10 cellular contexts compared by ENCODE assay signal in genomic region chr1:228180271-228180987, GRCh38. TPM values are rescaled to one million over a fixed set of nuclear protein-coding genes. Genes with fewer than 3 reads are reported as not detected.
A peak's percentile ranks its signal among the peaks of the same experiment; 100 is the strongest.
DNase-seq lines count a peak whose midpoint lies in the region; ATAC-seq, FAIRE-seq and TF ChIP-seq lines count a peak whose summit lies in the region.
"Had no signal": no experiment of that assay in that cellular context is flagged by ENCODE, and none has a peak within 500 bp of the region (broad histone marks: within the 10 kb centered on the region; RNA-seq: fewer than 3 reads in every experiment).

No MANE protein-coding gene starts in this region.

- H4K8ac ChIP-seq in mesendoderm (ENCODE audit: low read depth, low read length) = no peak overlapping the region

- no peak overlapping the region for H2BK120ac ChIP-seq in mesendoderm (ENCODE audit: low read depth, low read length)

- H3K4me3 ChIP-seq in mesendoderm (ENCODE audit: low read length) = no peak overlapping the region

- no peak overlapping the region for H3K4ac ChIP-seq in mesendoderm (ENCODE audit: low read depth, low read length)

- no peak overlapping the region for H3K56ac ChIP-seq in mesendoderm (ENCODE audit: low read length)

- no peak overlapping the region for H4K5ac ChIP-seq in mesendoderm (ENCODE audit: low read length)

- peak; percentile 24 for TF ChIP-seq CTCF in CD14-positive monocyte (IDR thresholded peaks at IDR 0.05)
- peak; percentile 53; the same call in 1 of the 2 replicates for TF ChIP-seq CTCF in HFFc6 (IDR thresholded peaks at IDR 0.05)
- TF ChIP-seq CTCF in activated CD8-positive, alpha-beta T cell treated with anti-CD3 and anti-CD28 coated beads for 36 hours (IDR thresholded peaks at IDR 0.05) = peak; percentile 24

- no peak overlapping the region for H3K4me2 ChIP-seq in mesendoderm (ENCODE audit: low read length)

- H3K36me3 Mint-ChIP-seq in CD14-positive monocyte = peaks cover 0 to 8% of the 10 kb centered on the region in 2 donors
- no peaks in the 10 kb centered on the region; the same call in 1 of the 2 replicates for H3K36me3 Mint-ChIP-seq in HFFc6 (ENCODE audit: low read depth)
- H3K36me3 Mint-ChIP-seq in activated CD8-positive, alpha-beta T cell treated with anti-CD3 and anti-CD28 coated beads for 36 hours (ENCODE audit: low read depth) = no peaks in the 10 kb centered on the region

- no peak for FAIRE-seq in H54 (lab: Jason Lieb, UNC)

- H3K4me3 Mint-ChIP-seq in CD14-positive monocyte = no peak overlapping the region
- H3K4me3 Mint-ChIP-seq in HFFc6 = no peak overlapping the region
- H3K4me3 Mint-ChIP-seq in activated CD8-positive, alpha-beta T cell treated with anti-CD3 and anti-CD28 coated beads for 36 hours = no peak overlapping the region

- intact Hi-C loops in CD14-positive monocyte (cut with micrococcal nuclease) = no loop called here
- intact Hi-C loops in activated CD8-positive, alpha-beta T cell treated with anti-CD3 and anti-CD28 coated beads for 36 hours (cut with micrococcal nuclease) = no loop called here

- H3K4me1 Mint-ChIP-seq in CD14-positive monocyte (peaks cover 22% of the 10 kb centered on the region), HFFc6 (ENCODE audit: low read depth) (no peaks in the 10 kb centered on the region)
- H3K4me1 Mint-ChIP-seq in activated CD8-positive, alpha-beta T cell treated with anti-CD3 and anti-CD28 coated beads for 36 hours (ENCODE audit: low read depth) = peaks cover 2% of the 10 kb centered on the region

- CTCF ChIA-PET in activated CD8-positive, alpha-beta T cell treated with anti-CD3 and anti-CD28 coated beads for 36 hours (lab: Charles Lee) = interaction anchor here (1.0 to 6.2 kb wide), 5 partner anchors 9 to 321 kb away, joined by 3 to 28 read pairs (median 4); partner anchors contain the start of gene IBA57

- no peaks in the 10 kb centered on the region for H3K27me3 ChIP-seq in mesendoderm (ENCODE audit: insufficient read depth, low read length, poor library complexity)

- no peak for DNase-seq in CD14-positive monocyte (ENCODE audit: low spot score)
- DNase-seq in HFFc6 = no peak
- DNase-seq in activated CD8-positive, alpha-beta T cell treated with anti-CD3 and anti-CD28 coated beads for 36 hours = no peak
- DNase-seq in mesendoderm = peak; percentile 28
- no peak for DNase-seq in SK-N-DZ (ENCODE audit: low spot score)
- no peak for DNase-seq in H54 (ENCODE audit: insufficient read length, low spot score)
- DNase-seq: activated CD4-positive, alpha-beta T cell treated with anti-CD3 and anti-CD28 coated beads for 1 hour; stimulated activated CD4-positive, alpha-beta T cell treated with anti-CD3 and anti-CD28 coated beads, Interleukin-4, amount 100 ng/mL, for 4 hours had no signal

- no peak overlapping the region for H3K27ac ChIP-seq in mesendoderm (ENCODE audit: low read depth, low read length)

- WGBS in mesendoderm (ENCODE audit: extremely low coverage, insufficient coverage, low lambda C conversion rate) = no CpG with 5 or more reads among the region's 4 CpGs

- H3K36me3 ChIP-seq in mesendoderm (ENCODE audit: control insufficient read depth, insufficient read depth, low read length) = no peaks in the 10 kb centered on the region

- POLR2A ChIA-PET in activated CD8-positive, alpha-beta T cell treated with anti-CD3 and anti-CD28 coated beads for 36 hours (lab: Charles Lee) = interaction anchor here (0.9 kb wide), 1 partner anchor 26 kb away, joined by 4 read pairs; no protein-coding TSS in a partner anchor

- TF ChIP-seq POLR2A in H54 (IDR thresholded peaks at IDR 0.05; ENCODE audit: low read depth, low read length) = no peak

- H3K9ac ChIP-seq in mesendoderm (ENCODE audit: low read length) = no peak overlapping the region

- no peak overlapping the region for H3K23ac ChIP-seq in mesendoderm (ENCODE audit: low read length)

- H2AK5ac ChIP-seq in mesendoderm (ENCODE audit: low read length) = no peak overlapping the region

- no peaks in the 10 kb centered on the region for H3K79me1 ChIP-seq in mesendoderm (ENCODE audit: low read length)

- no peaks in the 10 kb centered on the region for H3K9me3 Mint-ChIP-seq in CD14-positive monocyte
- no peaks in the 10 kb centered on the region for H3K9me3 Mint-ChIP-seq in HFFc6
- H3K9me3 Mint-ChIP-seq in activated CD8-positive, alpha-beta T cell treated with anti-CD3 and anti-CD28 coated beads for 36 hours = no peaks in the 10 kb centered on the region

- peaks cover 2% of the 10 kb centered on the region for H3K4me1 ChIP-seq in mesendoderm (ENCODE audit: control insufficient read depth, low read depth, low read length)

- no peak overlapping the region for H2BK15ac ChIP-seq in mesendoderm (replicated peaks; ENCODE audit: low read depth)

- peak overlapping the region in 2 of 7 donors; percentile 19 to 70 for H3K27ac Mint-ChIP-seq in CD14-positive monocyte
- no peak overlapping the region for H3K27ac Mint-ChIP-seq in HFFc6
- no peak overlapping the region for H3K27ac Mint-ChIP-seq in activated CD8-positive, alpha-beta T cell treated with anti-CD3 and anti-CD28 coated beads for 36 hours

- no peak overlapping the region for H2BK5ac ChIP-seq in mesendoderm (ENCODE audit: low read length)

- no peaks in the 10 kb centered on the region for H3K79me2 ChIP-seq in mesendoderm (ENCODE audit: control insufficient read depth, insufficient read depth, low read length)

- H3K27me3 Mint-ChIP-seq in CD14-positive monocyte (ENCODE audit: low read depth in 3 of 3) (no peaks in the 10 kb centered on the region), HFFc6 (ENCODE audit: insufficient read depth) (peaks cover 2% of the 10 kb centered on the region; the same call in 1 of the 2 replicates)
- H3K27me3 Mint-ChIP-seq in activated CD8-positive, alpha-beta T cell treated with anti-CD3 and anti-CD28 coated beads for 36 hours = no peaks in the 10 kb centered on the region

- H3K18ac ChIP-seq in mesendoderm (ENCODE audit: low read length) = no peak overlapping the region

- ATAC-seq in activated CD8-positive, alpha-beta T cell treated with anti-CD3 and anti-CD28 coated beads for 36 hours = peak; percentile 47
- ATAC-seq in GM18867 (IDR thresholded peaks at IDR 0.05; ENCODE audit: unreplicated experiment) = no peak
- no peak for ATAC-seq in HG02588 (IDR thresholded peaks at IDR 0.05; ENCODE audit: unreplicated experiment)

RNA-seq across cellular contexts. Expression of gene IBA57, which starts 14.8 kb away (rescaled TPM):
- 1 to 10 TPM; 1.6 to 2.1 TPM for polyA plus RNA-seq in CD14-positive monocyte
- 1 to 10 TPM; 4.2 to 5.8 (median 4.7) TPM for total RNA-seq in HFFc6 (2021; fragmentation: NEBNext Ultra II Directional; extraction: Animal tissue kit (Norgen Biotek cat#: 25700))
- total RNA-seq in activated CD8-positive, alpha-beta T cell treated with anti-CD3 and anti-CD28 coated beads for 36 hours = 10 to 100 TPM in 1 of 2 experiments, 1 to 10 TPM in 1; 9.7 to 10.8 TPM
- polyA plus RNA-seq in mesendoderm (2013, experiment 1 of 2) = 2.7 TPM
- polyA plus RNA-seq in mesendoderm (2013, experiment 2 of 2) = 3.0 TPM
- 4.7 and 4.8 TPM in 2 replicates for polyA plus RNA-seq in SK-N-DZ (2014; cell fraction: cytosol; rRNA removed)
- polyA plus RNA-seq in SK-N-DZ (2014; cell fraction: nucleus; rRNA removed) = 2.9 and 5.6 TPM in 2 replicates

RNA-seq across cellular contexts. Expression of gene OBSCN, which starts 27.4 kb away (rescaled TPM):
- under 1 TPM; 0.57 to 0.76 TPM for polyA plus RNA-seq in CD14-positive monocyte
- 1 to 10 TPM in 2 of 6 experiments, under 1 TPM in 4; 0.27 to 1.8 (median 0.53) TPM for total RNA-seq in HFFc6 (2021; fragmentation: NEBNext Ultra II Directional; extraction: Animal tissue kit (Norgen Biotek cat#: 25700))
- total RNA-seq in activated CD8-positive, alpha-beta T cell treated with anti-CD3 and anti-CD28 coated beads for 36 hours = 10 to 100 TPM; 21.6 to 23.7 TPM
- 5.0 TPM for polyA plus RNA-seq in mesendoderm (2013, experiment 1 of 2)
- 5.2 TPM for polyA plus RNA-seq in mesendoderm (2013, experiment 2 of 2)
- polyA plus RNA-seq in SK-N-DZ (2014; cell fraction: cytosol; rRNA removed) = 6.6 and 8.7 TPM in 2 replicates
- 28.2 and 34.2 TPM in 2 replicates for polyA plus RNA-seq in SK-N-DZ (2014; cell fraction: nucleus; rRNA removed)

RNA-seq across cellular contexts. Expression of gene GJC2, which starts 30.7 kb away (rescaled TPM):
- polyA plus RNA-seq in CD14-positive monocyte = not detected
- total RNA-seq in HFFc6 (2021; fragmentation: NEBNext Ultra II Directional; extraction: Animal tissue kit (Norgen Biotek cat#: 25700)) = 1 to 10 TPM; 1.1 to 2.3 (median 1.2) TPM
- 1 to 10 TPM; 3.4 to 3.5 TPM for total RNA-seq in activated CD8-positive, alpha-beta T cell treated with anti-CD3 and anti-CD28 coated beads for 36 hours
- 0.18 TPM for polyA plus RNA-seq in mesendoderm (2013, experiment 1 of 2)
- polyA plus RNA-seq in mesendoderm (2013, experiment 2 of 2) = 0.25 TPM
- 0.09 and 0.20 TPM in 2 replicates for polyA plus RNA-seq in SK-N-DZ (2014; cell fraction: cytosol; rRNA removed)
- 0.90 and 1.8 TPM in 2 replicates for polyA plus RNA-seq in SK-N-DZ (2014; cell fraction: nucleus; rRNA removed)

RNA-seq across cellular contexts. Expression of gene GUK1, which starts 40.4 kb away (rescaled TPM):
- polyA plus RNA-seq in CD14-positive monocyte = 100 to 1,000 TPM; 262 to 316 TPM
- total RNA-seq in HFFc6 (2021; fragmentation: NEBNext Ultra II Directional; extraction: Animal tissue kit (Norgen Biotek cat#: 25700)) = 100 to 1,000 TPM; 215 to 313 (median 247) TPM
- total RNA-seq in activated CD8-positive, alpha-beta T cell treated with anti-CD3 and anti-CD28 coated beads for 36 hours = 100 to 1,000 TPM; 375 to 376 TPM
- 87.6 TPM for polyA plus RNA-seq in mesendoderm (2013, experiment 1 of 2)
- 89.9 TPM for polyA plus RNA-seq in mesendoderm (2013, experiment 2 of 2)
- polyA plus RNA-seq in SK-N-DZ (2014; cell fraction: cytosol; rRNA removed) = 160 and 194 TPM in 2 replicates
- polyA plus RNA-seq in SK-N-DZ (2014; cell fraction: nucleus; rRNA removed) = 247 and 273 TPM in 2 replicates

Comparison
In these comparisons a context has a peak if more than half of its experiments do, and no peak if none do; other contexts are left out.
1. RNA of gene OBSCN, which starts 27.4 kb away (total RNA-seq): 21.6 to 23.7 TPM in activated CD8-positive, alpha-beta T cell treated with anti-CD3 and anti-CD28 coated beads for 36 hours; 0.27 to 1.8 TPM in HFFc6; every median in the first group is over 4 times any median in the second.
2. Peak in every context shown above with its lines, with median percentiles within 50 percentile points of each other: CTCF ChIP-seq.